In the genomic region with DNA sequence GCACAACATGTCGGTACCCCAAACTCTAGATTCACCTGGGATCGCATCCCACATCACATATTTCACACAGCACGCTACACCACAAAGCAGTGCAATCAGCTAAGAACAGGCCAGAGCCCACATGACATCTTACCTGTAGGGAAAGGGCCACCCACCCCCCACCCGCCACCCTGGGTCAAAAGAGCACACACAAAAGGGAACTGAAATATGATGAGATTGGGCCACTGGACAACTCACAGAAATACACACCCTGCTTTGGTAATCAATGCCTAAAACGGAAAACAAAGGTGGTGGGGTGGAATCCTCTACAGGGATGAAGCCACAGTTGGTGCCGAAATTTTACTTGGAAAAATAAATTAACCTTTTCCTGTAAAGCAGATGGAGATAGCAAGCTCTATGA, we compare ENCODE assay signal across 21 cellular contexts.
"Had no signal": no experiment of that assay in that cellular context is flagged by ENCODE, and none has a peak within 500 bp of the region (broad histone marks: within the 10 kb centered on the region; RNA-seq: fewer than 3 reads in every experiment).

No MANE protein-coding gene starts in this region.

- H3K27me3 ChIP-seq: esophagus muscularis mucosa, gastrocnemius medialis, heart right ventricle, spleen, tibial artery, upper lobe of left lung, uterus had no signal

- DNase-seq: effector memory CD4-positive, alpha-beta T cell; gastrocnemius medialis; heart right ventricle; hypothalamus; mammary epithelial cell; naive thymus-derived CD4-positive, alpha-beta T cell; posterior cingulate gyrus; spleen; stimulated activated CD4-positive, alpha-beta T cell treated with anti-CD3 and anti-CD28 coated beads, Interleukin-15, amount 100 ng/mL, for 24 hours; stimulated activated CD4-positive, alpha-beta T cell treated with anti-CD3 and anti-CD28 coated beads, Interleukin-1b, Interleukin-23, amount 100 ng/mL, for 48 hours; stimulated activated CD4-positive, alpha-beta T cell treated with anti-CD3 and anti-CD28 coated beads, Interleukin-4, amount 100 ng/mL, for 24 hours; tibial artery; upper lobe of left lung; uterus had no signal

- H3K4me3 ChIP-seq: esophagus muscularis mucosa, gastrocnemius medialis, heart right ventricle, spleen, tibial artery, upper lobe of left lung, uterus had no signal

- H3K27ac Mint-ChIP-seq: stimulated activated memory B cell treated with anti-CD40 and anti-IgM and Interleukin-4, amounts not matched to agents 10 μg/mL and 1 μg/mL and 100 μg/mL, for 72 hours; stimulated activated naive CD8-positive, alpha-beta T cell treated with anti-CD3 and anti-CD28 coated beads, Interleukin-15, Interleukin-2, amounts not matched to agents 100 ng/mL and 50 ng/mL, for 24 hours had no signal

- H3K36me3 ChIP-seq: esophagus muscularis mucosa, gastrocnemius medialis, spleen, tibial artery, upper lobe of left lung, uterus had no signal

- ATAC-seq: gastrocnemius medialis; heart right ventricle; left lobe of liver; naive thymus-derived CD4-positive, alpha-beta T cell; sciatic nerve; stimulated activated memory B cell treated with anti-CD40 and anti-IgM and Interleukin-4, amounts not matched to agents 10 μg/mL and 1 μg/mL and 100 μg/mL, for 72 hours had no signal

- H3K4me3 Mint-ChIP-seq: stimulated activated memory B cell treated with anti-CD40 and anti-IgM and Interleukin-4, amounts not matched to agents 10 μg/mL and 1 μg/mL and 100 μg/mL, for 72 hours; stimulated activated naive CD8-positive, alpha-beta T cell treated with anti-CD3 and anti-CD28 coated beads, Interleukin-15, Interleukin-2, amounts not matched to agents 100 ng/mL and 50 ng/mL, for 24 hours had no signal

- H3K4me1 ChIP-seq: gastrocnemius medialis, tibial artery, uterus had no signal

- H3K27me3 Mint-ChIP-seq: naive thymus-derived CD4-positive, alpha-beta T cell; stimulated activated naive CD8-positive, alpha-beta T cell treated with anti-CD3 and anti-CD28 coated beads, Interleukin-15, Interleukin-2, amounts not matched to agents 100 ng/mL and 50 ng/mL, for 24 hours had no signal

- H3K9me3 ChIP-seq: esophagus muscularis mucosa, gastrocnemius medialis, spleen, tibial artery, upper lobe of left lung, uterus had no signal

- H3K9me3 Mint-ChIP-seq: stimulated activated memory B cell treated with anti-CD40 and anti-IgM and Interleukin-4, amounts not matched to agents 10 μg/mL and 1 μg/mL and 100 μg/mL, for 72 hours; stimulated activated naive CD8-positive, alpha-beta T cell treated with anti-CD3 and anti-CD28 coated beads, Interleukin-15, Interleukin-2, amounts not matched to agents 100 ng/mL and 50 ng/mL, for 24 hours had no signal

- FAIRE-seq: islet of Langerhans had no signal

- H3K27ac ChIP-seq: epithelial cell of prostate, esophagus muscularis mucosa, gastrocnemius medialis, heart right ventricle, spleen, tibial artery, upper lobe of left lung, uterus had no signal
